In genomic region chr7:143621175-143621574, GRCh38 we compare ENCODE assay signal across 10 cellular contexts. TPM values are rescaled to one million over a fixed set of nuclear protein-coding genes. Genes with fewer than 3 reads are reported as not detected.
DNase-seq lines count a peak whose midpoint lies in the region; ATAC-seq and TF ChIP-seq lines count a peak whose summit lies in the region.
"Not testable (repeated sequence)": the region's sequence is repeated elsewhere in the genome, so short reads cannot be mapped to it uniquely, and the experiment has no call there.
"Had no signal": no experiment of that assay in that cellular context is flagged by ENCODE, and none has a peak within 500 bp of the region (broad histone marks: within the 10 kb centered on the region; RNA-seq: fewer than 3 reads in every experiment).

No MANE protein-coding gene starts in this region.

- H3K79me2 ChIP-seq in GM23338 (replicated peaks; ENCODE audit: insufficient read depth), result not testable (repeated sequence)

- not testable (repeated sequence) for H3F3A ChIP-seq in GM23338 (replicated peaks; ENCODE audit: low read depth)

- not testable (repeated sequence) for H3K4me1 ChIP-seq in GM23338 (ENCODE audit: insufficient read depth); left lung; tibial artery

- not testable (repeated sequence) for H3K4me1 Mint-ChIP-seq in GM23338; activated CD8-positive, alpha-beta T cell treated with anti-CD3 and anti-CD28 coated beads, Interleukin-2, amount 10 ng/mL, durations not matched to agents 7 days and 5 days (ENCODE audit: low read depth)

- not testable (repeated sequence) for H2AFZ ChIP-seq in GM23338

- not testable (repeated sequence) for DNase-seq in GM23338 (ENCODE audit: low spot score); activated CD8-positive, alpha-beta T cell treated with anti-CD3 and anti-CD28 coated beads, Interleukin-2, amount 10 ng/mL, durations not matched to agents 7 days and 5 days; left lung; tibial artery

- intact Hi-C loops in left lung (cut with DNase I); tibial artery (cut with DNase I; ENCODE audit: low total_unique reads): not testable (repeated sequence)

- not testable (repeated sequence) for H3K27me3 ChIP-seq in GM23338 (ENCODE audit: insufficient read depth); left lung; tibial artery

- H3K4me3 ChIP-seq in GM23338, left lung: not testable (repeated sequence)
- H3K4me3 ChIP-seq in tibial artery, result peak overlapping the region; percentile 37 to 48

- ATAC-seq in GM18519 (IDR thresholded peaks at IDR 0.05; ENCODE audit: low FRiP score, unreplicated experiment) (peak; percentile 32), GM19452 (IDR thresholded peaks at IDR 0.05; ENCODE audit: unreplicated experiment) (peak; percentile 45), GM23338 (peak; percentile 7), HG03025 (IDR thresholded peaks at IDR 0.05; ENCODE audit: low FRiP score, unreplicated experiment) (peak; percentile 35), HG03457 (IDR thresholded peaks at IDR 0.05; ENCODE audit: unreplicated experiment) (peak; percentile 35), left lung (peak; percentile 16)
- peak; percentile 58 for ATAC-seq in activated CD8-positive, alpha-beta T cell treated with anti-CD3 and anti-CD28 coated beads, Interleukin-2, amount 10 ng/mL, durations not matched to agents 7 days and 5 days

- H3K27ac Mint-ChIP-seq in GM23338; activated CD8-positive, alpha-beta T cell treated with anti-CD3 and anti-CD28 coated beads, Interleukin-2, amount 10 ng/mL, durations not matched to agents 7 days and 5 days: not testable (repeated sequence)

- not testable (repeated sequence) for H4K20me1 ChIP-seq in GM23338 (replicated peaks; ENCODE audit: insufficient read depth)

- not testable (repeated sequence) for H3K27ac ChIP-seq in GM23338 (ENCODE audit: low read depth); left lung; tibial artery

- H3K27me3 Mint-ChIP-seq in GM23338 (ENCODE audit: insufficient read depth, low read depth, poor library complexity); activated CD8-positive, alpha-beta T cell treated with anti-CD3 and anti-CD28 coated beads, Interleukin-2, amount 10 ng/mL, durations not matched to agents 7 days and 5 days (ENCODE audit: low read depth): not testable (repeated sequence)

- not testable (repeated sequence) for H3K36me3 Mint-ChIP-seq in GM23338 (ENCODE audit: low read depth); activated CD8-positive, alpha-beta T cell treated with anti-CD3 and anti-CD28 coated beads, Interleukin-2, amount 10 ng/mL, durations not matched to agents 7 days and 5 days (ENCODE audit: low read depth)

- POLR2A ChIA-PET in activated CD8-positive, alpha-beta T cell treated with anti-CD3 and anti-CD28 coated beads, Interleukin-2, amount 10 ng/mL, durations not matched to agents 7 days and 5 days (lab: Charles Lee), result not testable (repeated sequence)

- not testable (repeated sequence) for H3K4me3 Mint-ChIP-seq in GM23338; activated CD8-positive, alpha-beta T cell treated with anti-CD3 and anti-CD28 coated beads, Interleukin-2, amount 10 ng/mL, durations not matched to agents 7 days and 5 days

- H3K4me2 ChIP-seq in GM23338, result not testable (repeated sequence)

- not testable (repeated sequence) for H3K9me3 ChIP-seq in left lung, tibial artery

- H3K9me3 Mint-ChIP-seq in GM23338; activated CD8-positive, alpha-beta T cell treated with anti-CD3 and anti-CD28 coated beads, Interleukin-2, amount 10 ng/mL, durations not matched to agents 7 days and 5 days (ENCODE audit: insufficient read depth): not testable (repeated sequence)

- H3K36me3 ChIP-seq in GM23338 (ENCODE audit: insufficient read depth); left lung; tibial artery: not testable (repeated sequence)

- TF ChIP-seq CTCF in GM23338 (conservative IDR thresholded peaks at IDR 0.05; ENCODE audit: low read depth in 2 of 2); left lung (IDR thresholded peaks at IDR 0.05); tibial artery (IDR thresholded peaks at IDR 0.05): not testable (repeated sequence)

- CTCF ChIA-PET in activated CD8-positive, alpha-beta T cell treated with anti-CD3 and anti-CD28 coated beads, Interleukin-2, amount 10 ng/mL, durations not matched to agents 7 days and 5 days (lab: Charles Lee), result not testable (repeated sequence)

- not testable (repeated sequence) for H3K9me2 ChIP-seq in GM23338 (ENCODE audit: insufficient read depth)

RNA-seq across cellular contexts. Expression of gene TCAF2, which starts 0.4 kb away (rescaled TPM):
- total RNA-seq in GM23338 (2014; rRNA removed; shearing (Covaris generic)), result 0.08 and 0.28 TPM in 2 replicates
- polyA plus RNA-seq in GM23338 (2016; fragmentation: Nextera tagmentation; extraction: Ambion mirVana), result 0.09 TPM in 1 of 2 replicates, not detected in the other
- 10 to 100 TPM; 14.1 to 15.2 TPM for total RNA-seq in activated CD8-positive, alpha-beta T cell treated with anti-CD3 and anti-CD28 coated beads, Interleukin-2, amount 10 ng/mL, durations not matched to agents 7 days and 5 days
- total RNA-seq in left lung, result 1 to 10 TPM; 1.8 to 3.0 TPM

RNA-seq across cellular contexts. Expression of gene CTAGE15, which starts 49.6 kb away (rescaled TPM):
- total RNA-seq in GM23338 (2014; rRNA removed; shearing (Covaris generic)), result 1.6 and 2.9 TPM in 2 replicates
- 0.10 TPM in 1 of 2 replicates, not detected in the other for polyA plus RNA-seq in GM23338 (2016; fragmentation: Nextera tagmentation; extraction: Ambion mirVana)
- total RNA-seq in activated CD8-positive, alpha-beta T cell treated with anti-CD3 and anti-CD28 coated beads, Interleukin-2, amount 10 ng/mL, durations not matched to agents 7 days and 5 days, result under 1 TPM; 0.42 to 0.87 TPM
- total RNA-seq in left lung, result under 1 TPM; 0.29 to 0.79 TPM
- total RNA-seq: renal cortical epithelial cell had no signal
- polyA plus RNA-seq: neural cell had no signal

Comparison
In these comparisons a context has a peak if more than half of its experiments do, and no peak if none do; other contexts are left out.
1. ATAC-seq: peak in every context shown above with its lines; median percentile 58 in activated CD8-positive, alpha-beta T cell treated with anti-CD3 and anti-CD28 coated beads, Interleukin-2, amount 10 ng/mL, durations not matched to agents 7 days and 5 days; 45 in GM19452; 35 in HG03025; 35 in HG03457; 32 in GM18519; 16 in left lung; 7 in GM23338.